Comparison of ENCODE assay signal across 1 cellular context in the genomic region with DNA sequence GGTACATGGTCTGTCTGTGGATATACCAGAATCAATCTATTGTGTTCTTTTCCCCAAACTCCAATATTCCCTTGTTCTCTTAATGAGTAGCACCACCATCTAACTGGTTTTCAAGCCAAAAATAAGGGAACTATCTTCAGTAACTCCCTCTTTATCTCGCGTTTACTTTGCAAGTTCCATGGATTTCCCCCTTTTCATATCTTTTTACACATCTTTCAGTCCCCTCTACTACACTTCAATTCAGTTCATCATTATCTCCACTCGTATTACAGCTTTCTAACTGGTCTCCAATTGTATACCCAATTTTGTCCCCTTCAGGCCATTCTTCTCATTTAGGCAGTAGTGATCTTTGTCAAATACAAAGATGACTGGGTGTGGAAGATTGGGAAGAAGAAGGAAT.
TF ChIP-seq lines count a peak whose summit lies in the region.

No MANE protein-coding gene starts in this region.

TF ChIP-seq in K562, 482 proteins besides CTCF, POLR2A, EP300 and RAD21:
- no peak for TF ChIP-seq CCAR2 (IDR thresholded peaks at IDR 0.05; ENCODE audit: low read depth, low read length)
- no peak for TF ChIP-seq ZNF217 (CRISPR knock-in tag; IDR thresholded peaks at IDR 0.05)
- peak; percentile 88 for TF ChIP-seq HDGF (IDR thresholded peaks at IDR 0.05)
- TF ChIP-seq, protein P1, sequence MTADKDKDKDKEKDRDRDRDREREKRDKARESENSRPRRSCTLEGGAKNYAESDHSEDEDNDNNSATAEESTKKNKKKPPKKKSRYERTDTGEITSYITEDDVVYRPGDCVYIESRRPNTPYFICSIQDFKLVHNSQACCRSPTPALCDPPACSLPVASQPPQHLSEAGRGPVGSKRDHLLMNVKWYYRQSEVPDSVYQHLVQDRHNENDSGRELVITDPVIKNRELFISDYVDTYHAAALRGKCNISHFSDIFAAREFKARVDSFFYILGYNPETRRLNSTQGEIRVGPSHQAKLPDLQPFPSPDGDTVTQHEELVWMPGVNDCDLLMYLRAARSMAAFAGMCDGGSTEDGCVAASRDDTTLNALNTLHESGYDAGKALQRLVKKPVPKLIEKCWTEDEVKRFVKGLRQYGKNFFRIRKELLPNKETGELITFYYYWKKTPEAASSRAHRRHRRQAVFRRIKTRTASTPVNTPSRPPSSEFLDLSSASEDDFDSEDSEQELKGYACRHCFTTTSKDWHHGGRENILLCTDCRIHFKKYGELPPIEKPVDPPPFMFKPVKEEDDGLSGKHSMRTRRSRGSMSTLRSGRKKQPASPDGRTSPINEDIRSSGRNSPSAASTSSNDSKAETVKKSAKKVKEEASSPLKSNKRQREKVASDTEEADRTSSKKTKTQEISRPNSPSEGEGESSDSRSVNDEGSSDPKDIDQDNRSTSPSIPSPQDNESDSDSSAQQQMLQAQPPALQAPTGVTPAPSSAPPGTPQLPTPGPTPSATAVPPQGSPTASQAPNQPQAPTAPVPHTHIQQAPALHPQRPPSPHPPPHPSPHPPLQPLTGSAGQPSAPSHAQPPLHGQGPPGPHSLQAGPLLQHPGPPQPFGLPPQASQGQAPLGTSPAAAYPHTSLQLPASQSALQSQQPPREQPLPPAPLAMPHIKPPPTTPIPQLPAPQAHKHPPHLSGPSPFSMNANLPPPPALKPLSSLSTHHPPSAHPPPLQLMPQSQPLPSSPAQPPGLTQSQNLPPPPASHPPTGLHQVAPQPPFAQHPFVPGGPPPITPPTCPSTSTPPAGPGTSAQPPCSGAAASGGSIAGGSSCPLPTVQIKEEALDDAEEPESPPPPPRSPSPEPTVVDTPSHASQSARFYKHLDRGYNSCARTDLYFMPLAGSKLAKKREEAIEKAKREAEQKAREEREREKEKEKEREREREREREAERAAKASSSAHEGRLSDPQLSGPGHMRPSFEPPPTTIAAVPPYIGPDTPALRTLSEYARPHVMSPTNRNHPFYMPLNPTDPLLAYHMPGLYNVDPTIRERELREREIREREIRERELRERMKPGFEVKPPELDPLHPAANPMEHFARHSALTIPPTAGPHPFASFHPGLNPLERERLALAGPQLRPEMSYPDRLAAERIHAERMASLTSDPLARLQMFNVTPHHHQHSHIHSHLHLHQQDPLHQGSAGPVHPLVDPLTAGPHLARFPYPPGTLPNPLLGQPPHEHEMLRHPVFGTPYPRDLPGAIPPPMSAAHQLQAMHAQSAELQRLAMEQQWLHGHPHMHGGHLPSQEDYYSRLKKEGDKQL (CRISPR knock-in tag; IDR thresholded peaks at IDR 0.05; ENCODE audit: borderline replicate concordance): no peak
- no peak for TF ChIP-seq NFE2 (IDR thresholded peaks at IDR 0.05; ENCODE audit: low read depth)
- TF ChIP-seq SMARCC2 (IDR thresholded peaks at IDR 0.05; ENCODE audit: low read depth): no peak
- no peak for TF ChIP-seq NONO (IDR thresholded peaks at IDR 0.05; ENCODE audit: low read depth in 2 of 2, low read length in 1 of 2)
- TF ChIP-seq NBN (IDR thresholded peaks at IDR 0.05; ENCODE audit: low read depth): peak; percentile 28; the same call in 1 of the 2 replicates
- no peak for TF ChIP-seq TFAM (CRISPR knock-in tag; conservative IDR thresholded peaks at IDR 0.05)
- TF ChIP-seq SMARCE1 (IDR thresholded peaks at IDR 0.05): 0 out of 2 replicates have a peak, but pooled peaks have one; percentile 12
- no peak for TF ChIP-seq FOXA3 (CRISPR knock-in tag; conservative IDR thresholded peaks at IDR 0.05 in 1 of 2, IDR thresholded peaks at IDR 0.05 in 1 of 2)
- no peak for TF ChIP-seq RBM15 (IDR thresholded peaks at IDR 0.05; ENCODE audit: insufficient read depth, low read length)
- TF ChIP-seq RHOXF2B (CRISPR knock-in tag; conservative IDR thresholded peaks at IDR 0.05): 0 out of 2 replicates have a peak, but pooled peaks have one; percentile 29
- TF ChIP-seq ZNF3 (CRISPR knock-in tag; IDR thresholded peaks at IDR 0.05): no peak
- no peak for TF ChIP-seq SAP30 (IDR thresholded peaks at IDR 0.05; ENCODE audit: borderline replicate concordance, insufficient read depth, low read depth, low read length, poor library complexity, severe bottlenecking)
- no peak for TF ChIP-seq TRIM28 (IDR thresholded peaks at IDR 0.05)
- TF ChIP-seq, protein P2, sequence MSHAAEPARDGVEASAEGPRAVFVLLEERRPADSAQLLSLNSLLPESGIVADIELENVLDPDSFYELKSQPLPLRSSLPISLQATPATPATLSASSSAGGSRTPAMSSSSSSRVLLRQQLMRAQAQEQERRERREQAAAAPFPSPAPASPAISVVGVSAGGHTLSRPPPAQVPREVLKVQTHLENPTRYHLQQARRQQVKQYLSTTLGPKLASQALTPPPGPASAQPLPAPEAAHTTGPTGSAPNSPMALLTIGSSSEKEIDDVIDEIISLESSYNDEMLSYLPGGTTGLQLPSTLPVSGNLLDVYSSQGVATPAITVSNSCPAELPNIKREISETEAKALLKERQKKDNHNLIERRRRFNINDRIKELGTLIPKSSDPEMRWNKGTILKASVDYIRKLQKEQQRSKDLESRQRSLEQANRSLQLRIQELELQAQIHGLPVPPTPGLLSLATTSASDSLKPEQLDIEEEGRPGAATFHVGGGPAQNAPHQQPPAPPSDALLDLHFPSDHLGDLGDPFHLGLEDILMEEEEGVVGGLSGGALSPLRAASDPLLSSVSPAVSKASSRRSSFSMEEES (CRISPR knock-in tag; IDR thresholded peaks at IDR 0.05): no peak
- no peak for TF ChIP-seq POLR3G (IDR thresholded peaks at IDR 0.05; ENCODE audit: extremely low read depth, insufficient read length, insufficient replicate concordance)
- TF ChIP-seq SUPT5H (IDR thresholded peaks at IDR 0.05): no peak
- TF ChIP-seq, protein P3, sequence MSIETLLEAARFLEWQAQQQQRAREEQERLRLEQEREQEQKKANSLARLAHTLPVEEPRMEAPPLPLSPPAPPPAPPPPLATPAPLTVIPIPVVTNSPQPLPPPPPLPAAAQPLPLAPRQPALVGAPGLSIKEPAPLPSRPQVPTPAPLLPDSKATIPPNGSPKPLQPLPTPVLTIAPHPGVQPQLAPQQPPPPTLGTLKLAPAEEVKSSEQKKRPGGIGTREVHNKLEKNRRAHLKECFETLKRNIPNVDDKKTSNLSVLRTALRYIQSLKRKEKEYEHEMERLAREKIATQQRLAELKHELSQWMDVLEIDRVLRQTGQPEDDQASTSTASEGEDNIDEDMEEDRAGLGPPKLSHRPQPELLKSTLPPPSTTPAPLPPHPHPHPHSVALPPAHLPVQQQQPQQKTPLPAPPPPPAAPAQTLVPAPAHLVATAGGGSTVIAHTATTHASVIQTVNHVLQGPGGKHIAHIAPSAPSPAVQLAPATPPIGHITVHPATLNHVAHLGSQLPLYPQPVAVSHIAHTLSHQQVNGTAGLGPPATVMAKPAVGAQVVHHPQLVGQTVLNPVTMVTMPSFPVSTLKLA (conservative IDR thresholded peaks at IDR 0.05): 0 out of 4 replicates have a peak, but pooled peaks of 1 of the 2 experiments have one; percentile 13
- TF ChIP-seq SMARCA4 (IDR thresholded peaks at IDR 0.05): peak; percentile 14
- TF ChIP-seq MTA1 (IDR thresholded peaks at IDR 0.05; ENCODE audit: borderline replicate concordance): 0 out of 2 replicates have a peak, but pooled peaks have one; percentile 17
- TF ChIP-seq SOX6 (IDR thresholded peaks at IDR 0.05): peak; percentile 24; the same call in 1 of the 2 replicates
- peak; percentile 62; the same call in 1 of the 2 replicates for TF ChIP-seq SMARCA5 (IDR thresholded peaks at IDR 0.05)
- TF ChIP-seq NFE2L1 (tag; IDR thresholded peaks at IDR 0.05; ENCODE audit: borderline replicate concordance, low read depth): no peak
- no peak for TF ChIP-seq ZNF408 (CRISPR knock-in tag; IDR thresholded peaks at IDR 0.05; ENCODE audit: low read depth)
- no peak for TF ChIP-seq ILF3 (IDR thresholded peaks at IDR 0.05; ENCODE audit: borderline replicate concordance)
- TF ChIP-seq, protein P4, sequence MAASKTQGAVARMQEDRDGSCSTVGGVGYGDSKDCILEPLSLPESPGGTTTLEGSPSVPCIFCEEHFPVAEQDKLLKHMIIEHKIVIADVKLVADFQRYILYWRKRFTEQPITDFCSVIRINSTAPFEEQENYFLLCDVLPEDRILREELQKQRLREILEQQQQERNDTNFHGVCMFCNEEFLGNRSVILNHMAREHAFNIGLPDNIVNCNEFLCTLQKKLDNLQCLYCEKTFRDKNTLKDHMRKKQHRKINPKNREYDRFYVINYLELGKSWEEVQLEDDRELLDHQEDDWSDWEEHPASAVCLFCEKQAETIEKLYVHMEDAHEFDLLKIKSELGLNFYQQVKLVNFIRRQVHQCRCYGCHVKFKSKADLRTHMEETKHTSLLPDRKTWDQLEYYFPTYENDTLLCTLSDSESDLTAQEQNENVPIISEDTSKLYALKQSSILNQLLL (CRISPR knock-in tag; IDR thresholded peaks at IDR 0.05; ENCODE audit: borderline replicate concordance): no peak
- TF ChIP-seq, protein P5, sequence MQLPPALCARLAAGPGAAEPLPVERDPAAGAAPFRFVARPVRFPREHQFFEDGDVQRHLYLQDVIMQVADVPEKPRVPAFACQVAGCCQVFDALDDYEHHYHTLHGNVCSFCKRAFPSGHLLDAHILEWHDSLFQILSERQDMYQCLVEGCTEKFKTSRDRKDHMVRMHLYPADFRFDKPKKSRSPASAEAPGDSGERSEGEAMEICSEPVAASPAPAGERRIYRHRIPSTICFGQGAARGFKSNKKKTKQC (CRISPR knock-in tag; IDR thresholded peaks at IDR 0.05): no peak
- TF ChIP-seq ZNF354B (CRISPR knock-in tag; IDR thresholded peaks at IDR 0.05): no peak
- TF ChIP-seq, protein P6, sequence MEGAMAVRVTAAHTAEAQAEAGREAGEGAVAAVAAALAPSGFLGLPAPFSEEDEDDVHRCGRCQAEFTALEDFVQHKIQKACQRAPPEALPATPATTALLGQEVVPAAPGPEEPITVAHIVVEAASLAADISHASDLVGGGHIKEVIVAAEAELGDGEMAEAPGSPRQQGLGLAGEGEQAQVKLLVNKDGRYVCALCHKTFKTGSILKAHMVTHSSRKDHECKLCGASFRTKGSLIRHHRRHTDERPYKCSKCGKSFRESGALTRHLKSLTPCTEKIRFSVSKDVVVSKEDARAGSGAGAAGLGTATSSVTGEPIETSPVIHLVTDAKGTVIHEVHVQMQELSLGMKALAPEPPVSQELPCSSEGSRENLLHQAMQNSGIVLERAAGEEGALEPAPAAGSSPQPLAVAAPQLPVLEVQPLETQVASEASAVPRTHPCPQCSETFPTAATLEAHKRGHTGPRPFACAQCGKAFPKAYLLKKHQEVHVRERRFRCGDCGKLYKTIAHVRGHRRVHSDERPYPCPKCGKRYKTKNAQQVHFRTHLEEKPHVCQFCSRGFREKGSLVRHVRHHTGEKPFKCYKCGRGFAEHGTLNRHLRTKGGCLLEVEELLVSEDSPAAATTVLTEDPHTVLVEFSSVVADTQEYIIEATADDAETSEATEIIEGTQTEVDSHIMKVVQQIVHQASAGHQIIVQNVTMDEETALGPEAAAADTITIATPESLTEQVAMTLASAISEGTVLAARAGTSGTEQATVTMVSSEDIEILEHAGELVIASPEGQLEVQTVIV (CRISPR knock-in tag; IDR thresholded peaks at IDR 0.05; ENCODE audit: borderline replicate concordance): no peak
- TF ChIP-seq CC2D1A (IDR thresholded peaks at IDR 0.05): 0 out of 2 replicates have a peak, but pooled peaks have one; percentile 14
- peak; percentile 6 for TF ChIP-seq TAF9B (IDR thresholded peaks at IDR 0.05; ENCODE audit: partially characterized antibody)
- no peak for TF ChIP-seq TRIM24 (IDR thresholded peaks at IDR 0.05)
- no peak for TF ChIP-seq CAMTA2 (CRISPR knock-in tag; conservative IDR thresholded peaks at IDR 0.05)
- TF ChIP-seq ZNF644 (tag; IDR thresholded peaks at IDR 0.05; ENCODE audit: low read depth): 0 out of 2 replicates have a peak, but pooled peaks have one; percentile 11
- TF ChIP-seq, protein P7, sequence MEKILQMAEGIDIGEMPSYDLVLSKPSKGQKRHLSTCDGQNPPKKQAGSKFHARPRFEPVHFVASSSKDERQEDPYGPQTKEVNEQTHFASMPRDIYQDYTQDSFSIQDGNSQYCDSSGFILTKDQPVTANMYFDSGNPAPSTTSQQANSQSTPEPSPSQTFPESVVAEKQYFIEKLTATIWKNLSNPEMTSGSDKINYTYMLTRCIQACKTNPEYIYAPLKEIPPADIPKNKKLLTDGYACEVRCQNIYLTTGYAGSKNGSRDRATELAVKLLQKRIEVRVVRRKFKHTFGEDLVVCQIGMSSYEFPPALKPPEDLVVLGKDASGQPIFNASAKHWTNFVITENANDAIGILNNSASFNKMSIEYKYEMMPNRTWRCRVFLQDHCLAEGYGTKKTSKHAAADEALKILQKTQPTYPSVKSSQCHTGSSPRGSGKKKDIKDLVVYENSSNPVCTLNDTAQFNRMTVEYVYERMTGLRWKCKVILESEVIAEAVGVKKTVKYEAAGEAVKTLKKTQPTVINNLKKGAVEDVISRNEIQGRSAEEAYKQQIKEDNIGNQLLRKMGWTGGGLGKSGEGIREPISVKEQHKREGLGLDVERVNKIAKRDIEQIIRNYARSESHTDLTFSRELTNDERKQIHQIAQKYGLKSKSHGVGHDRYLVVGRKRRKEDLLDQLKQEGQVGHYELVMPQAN (IDR thresholded peaks at IDR 0.05; ENCODE audit: borderline replicate concordance): no peak
TF ChIP-seq in K562: peak in this region for 12.
